Comparison of ENCODE assay signal across 34 cellular contexts in the genomic region with DNA sequence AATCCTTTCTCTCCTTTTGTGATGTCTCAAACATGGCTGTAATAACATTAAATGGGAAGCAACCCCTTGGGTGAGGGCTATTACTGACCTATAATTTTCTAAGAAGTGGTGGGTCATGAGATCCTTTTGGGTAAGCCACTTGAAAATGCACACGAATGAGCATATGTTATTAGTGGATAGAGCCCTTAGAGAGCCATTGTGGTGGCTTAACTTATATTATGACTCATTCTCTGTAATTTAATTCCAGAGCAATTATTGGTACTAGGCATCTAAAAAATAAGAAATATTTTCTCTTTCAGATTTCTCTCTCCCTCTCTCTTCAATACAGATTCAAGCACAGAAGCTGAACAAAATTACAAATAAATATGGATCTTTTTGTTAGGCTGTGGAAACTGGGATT.
"Had no signal": no experiment of that assay in that cellular context is flagged by ENCODE, and none has a peak within 500 bp of the region (broad histone marks: within the 10 kb centered on the region; RNA-seq: fewer than 3 reads in every experiment).

No MANE protein-coding gene starts in this region.

- H3K4me3 Mint-ChIP-seq: activated CD4-positive, alpha-beta memory T cell treated with anti-CD3 and anti-CD28 coated beads for 36 hours; activated CD4-positive, alpha-beta T cell treated with anti-CD3 and anti-CD28 coated beads, Interleukin-2, amount 10 ng/mL, durations not matched to agents 24 days and 14 days; activated naive CD4-positive, alpha-beta T cell treated with anti-CD3 and anti-CD28 coated beads for 36 hours; activated naive CD8-positive, alpha-beta T cell treated with anti-CD3 and anti-CD28 coated beads, Interleukin-2, amount 10 ng/mL, durations not matched to agents 7 days and 5 days; activated T-helper 1 cell treated with anti-CD3 and anti-CD28 coated beads, Interleukin-12 subunit alpha, Interleukin-12 subunit beta, Interleukin-2, Interleukin-4 antibody, amounts not matched to agents 30 ng/mL and 10 ng/mL and 1 ng/mL, durations not matched to agents 14 hours and 24 hours and 36 hours; brain; naive thymus-derived CD4-positive, alpha-beta T cell; stimulated activated effector memory CD8-positive, alpha-beta T cell treated with anti-CD3 and anti-CD28 coated beads, Interleukin-12 subunit alpha, Interleukin-12 subunit beta, amount 100 ng/mL, for 72 hours; stimulated activated naive CD8-positive, alpha-beta T cell treated with anti-CD3 and anti-CD28 coated beads, Interleukin-15, Interleukin-2, amounts not matched to agents 100 ng/mL and 50 ng/mL, for 24 hours had no signal

- H3K27me3 ChIP-seq: ascending aorta, cardiac muscle cell, colonic mucosa, esophagus squamous epithelium, hepatocyte, pancreas, sigmoid colon had no signal

- H3K4me1 ChIP-seq: ascending aorta, colonic mucosa, esophagus squamous epithelium, pancreas, prostate gland, sigmoid colon had no signal

- H3K4me1 Mint-ChIP-seq: activated CD4-positive, alpha-beta T cell treated with anti-CD3 and anti-CD28 coated beads, Interleukin-2, amount 10 ng/mL, durations not matched to agents 24 days and 14 days; activated naive CD8-positive, alpha-beta T cell treated with anti-CD3 and anti-CD28 coated beads, Interleukin-2, amount 10 ng/mL, durations not matched to agents 7 days and 5 days; brain; naive thymus-derived CD4-positive, alpha-beta T cell; stimulated activated effector memory CD8-positive, alpha-beta T cell treated with anti-CD3 and anti-CD28 coated beads, Interleukin-12 subunit alpha, Interleukin-12 subunit beta, amount 100 ng/mL, for 72 hours had no signal

- H3K27me3 Mint-ChIP-seq: activated CD4-positive, alpha-beta memory T cell treated with anti-CD3 and anti-CD28 coated beads for 36 hours; activated CD4-positive, alpha-beta T cell treated with anti-CD3 and anti-CD28 coated beads, Interleukin-2, amount 10 ng/mL, durations not matched to agents 24 days and 14 days; activated naive CD8-positive, alpha-beta T cell treated with anti-CD3 and anti-CD28 coated beads, Interleukin-2, amount 10 ng/mL, durations not matched to agents 7 days and 5 days; brain; naive thymus-derived CD4-positive, alpha-beta T cell; stimulated activated naive CD8-positive, alpha-beta T cell treated with anti-CD3 and anti-CD28 coated beads, Interleukin-15, Interleukin-2, amounts not matched to agents 100 ng/mL and 50 ng/mL, for 24 hours had no signal

- H3K79me2 ChIP-seq: hepatocyte had no signal

- H3K9me3 ChIP-seq: ascending aorta, colonic mucosa, esophagus squamous epithelium, pancreas, prostate gland, sigmoid colon had no signal

- H2AFZ ChIP-seq: hepatocyte had no signal

- H3K4me2 ChIP-seq: hepatocyte had no signal

- ATAC-seq: activated CD4-positive, CD25-positive, alpha-beta regulatory T cell treated with anti-CD3 and anti-CD28 coated beads, Interleukin-2, amount 50 U/mL, for 24 hours; left cardiac atrium; naive thymus-derived CD4-positive, alpha-beta T cell; pancreas; stimulated activated effector memory CD8-positive, alpha-beta T cell treated with anti-CD3 and anti-CD28 coated beads, Interleukin-12 subunit alpha, Interleukin-12 subunit beta, amount 100 ng/mL, for 72 hours had no signal

- H3K27ac Mint-ChIP-seq: activated CD4-positive, alpha-beta memory T cell treated with anti-CD3 and anti-CD28 coated beads for 36 hours; activated CD4-positive, alpha-beta T cell treated with anti-CD3 and anti-CD28 coated beads, Interleukin-2, amount 10 ng/mL, durations not matched to agents 24 days and 14 days; activated naive CD4-positive, alpha-beta T cell treated with anti-CD3 and anti-CD28 coated beads for 36 hours; activated naive CD8-positive, alpha-beta T cell treated with anti-CD3 and anti-CD28 coated beads, Interleukin-2, amount 10 ng/mL, durations not matched to agents 7 days and 5 days; activated T-helper 1 cell treated with anti-CD3 and anti-CD28 coated beads, Interleukin-12 subunit alpha, Interleukin-12 subunit beta, Interleukin-2, Interleukin-4 antibody, amounts not matched to agents 30 ng/mL and 10 ng/mL and 1 ng/mL, durations not matched to agents 14 hours and 24 hours and 36 hours; brain; naive thymus-derived CD4-positive, alpha-beta T cell; stimulated activated effector memory CD8-positive, alpha-beta T cell treated with anti-CD3 and anti-CD28 coated beads, Interleukin-12 subunit alpha, Interleukin-12 subunit beta, amount 100 ng/mL, for 72 hours; stimulated activated naive CD8-positive, alpha-beta T cell treated with anti-CD3 and anti-CD28 coated beads, Interleukin-15, Interleukin-2, amounts not matched to agents 100 ng/mL and 50 ng/mL, for 24 hours had no signal

- H3K36me3 Mint-ChIP-seq: activated CD4-positive, alpha-beta memory T cell treated with anti-CD3 and anti-CD28 coated beads for 36 hours; activated naive CD8-positive, alpha-beta T cell treated with anti-CD3 and anti-CD28 coated beads, Interleukin-2, amount 10 ng/mL, durations not matched to agents 7 days and 5 days; brain; naive thymus-derived CD4-positive, alpha-beta T cell; stimulated activated effector memory CD8-positive, alpha-beta T cell treated with anti-CD3 and anti-CD28 coated beads, Interleukin-12 subunit alpha, Interleukin-12 subunit beta, amount 100 ng/mL, for 72 hours had no signal

- H3K4me3 ChIP-seq: ascending aorta, cardiac muscle cell, colonic mucosa, esophagus squamous epithelium, hepatocyte, pancreas, prostate gland, sigmoid colon, thoracic aorta had no signal

- H3K36me3 ChIP-seq: ascending aorta, cardiac muscle cell, colonic mucosa, esophagus squamous epithelium, pancreas, prostate gland, sigmoid colon, thoracic aorta, WERI-Rb-1 had no signal

- DNase-seq: activated CD4-positive, alpha-beta memory T cell treated with anti-CD3 and anti-CD28 coated beads for 36 hours; activated CD4-positive, alpha-beta T cell treated with anti-CD3 and anti-CD28 coated beads, Interleukin-2, amount 10 ng/mL, durations not matched to agents 24 days and 14 days; activated CD8-positive, alpha-beta memory T cell treated with anti-CD3 and anti-CD28 coated beads, Interleukin-2, amount 50 U/mL, for 4 hours; activated effector memory CD4-positive, alpha-beta T cell treated with anti-CD3 and anti-CD28 coated beads, Interleukin-2, amount 50 U/mL, for 16 hours; activated naive CD4-positive, alpha-beta T cell treated with anti-CD3 and anti-CD28 coated beads for 36 hours; activated naive CD8-positive, alpha-beta T cell treated with anti-CD3 and anti-CD28 coated beads, Interleukin-2, amount 10 ng/mL, durations not matched to agents 7 days and 5 days; activated T-cell treated with anti-CD3 and anti-CD28 coated beads, Interleukin-2, amount 50 U/mL, for 1 hour; cerebellar nuclear complex; colonic mucosa; effector CD8-positive, alpha-beta T cell; esophagus squamous epithelium; foreskin melanocyte; left cardiac atrium; midbrain; naive thymus-derived CD4-positive, alpha-beta T cell; pancreas; retina; sigmoid colon; small intestine; stimulated activated CD4-positive, alpha-beta T cell treated with anti-CD3 and anti-CD28 coated beads, Interleukin-4, amount 100 ng/mL, for 24 hours; T-helper 9 cell; trophoblast cell; WERI-Rb-1 had no signal

- H3K27ac ChIP-seq: ascending aorta, cardiac muscle cell, colonic mucosa, epithelial cell of prostate, esophagus squamous epithelium, hepatocyte, pancreas, prostate gland, sigmoid colon, thoracic aorta, WERI-Rb-1 had no signal
